ENCODE assay signal across 24 cellular contexts in genomic region chr6:54072708-54073313, GRCh38. TPM values are rescaled to one million over a fixed set of nuclear protein-coding genes. Genes with fewer than 3 reads are reported as not detected.
DNase-seq lines count a peak whose midpoint lies in the region; ATAC-seq and TF ChIP-seq lines count a peak whose summit lies in the region.
"Had no signal": no experiment of that assay in that cellular context is flagged by ENCODE, and none has a peak within 500 bp of the region (broad histone marks: within the 10 kb centered on the region; RNA-seq: fewer than 3 reads in every experiment).

No MANE protein-coding gene starts in this region.

- no peak overlapping the region for H3K4me2 ChIP-seq in IMR-90 (ENCODE audit: low read depth, low read length)
- H3K4me2 ChIP-seq: KMS-11 had no signal

- no peak overlapping the region for H4K8ac ChIP-seq in IMR-90 (ENCODE audit: low read depth in 2 of 2, low read length in 2 of 2)

- no CpG with 5 or more reads among the region's 2 CpGs for WGBS in IMR-90 (ENCODE audit: extremely low coverage in 2 of 2, insufficient read length in 1 of 2), 2 experiments

- in situ Hi-C loops in IMR-90 (cut with MboI; ENCODE audit: low sequenced_read_pairs) (no loop called here), brain microvascular endothelial cell (cut with HindIII; ENCODE audit: low pct_ligation_motif_present, low sequenced_read_pairs) (no loop called here), ACHN (cut with HindIII; ENCODE audit: low pct_ligation_motif_present, low pct_unique_long_range_greater_than_20kb, low sequenced_read_pairs) (no loop called here)

- H2AK9ac ChIP-seq in IMR-90 (replicated peaks; ENCODE audit: low read depth, low read length, poor library complexity), result no peak overlapping the region

- H3K18ac ChIP-seq in IMR-90 (ENCODE audit: low read depth, low read length), result no peak overlapping the region

- no peaks in the 10 kb centered on the region for H3K9me3 ChIP-seq in IMR-90 (ENCODE audit: control insufficient read depth, insufficient read depth, low read length)

- POLR2A ChIA-PET in IMR-90 (lab: Charles Lee; ENCODE audit: unreplicated experiment), result no interaction called here

- no peak overlapping the region for H3K14ac ChIP-seq in IMR-90 (replicated peaks; ENCODE audit: low read depth, low read length)

- H3K9me3 Mint-ChIP-seq in natural killer cell, result no peaks in the 10 kb centered on the region
- H3K9me3 Mint-ChIP-seq: activated CD4-positive, alpha-beta T cell treated with anti-CD3 and anti-CD28 coated beads, Interleukin-2, amount 10 ng/mL, durations not matched to agents 7 days and 5 days; activated T-helper 2 cell treated with anti-CD3 and anti-CD28 coated beads, Interferon-gamma antibody, Interleukin-2, Interleukin-4, amounts not matched to agents 10 μg/mL and 5 μg/mL and 100 μg/mL, durations not matched to agents 14 hours and 24 hours and 36 hours had no signal

- no peaks in the 10 kb centered on the region for H3K79me1 ChIP-seq in IMR-90 (ENCODE audit: low read depth in 1 of 2, low read length in 2 of 2)

- intact Hi-C loops in IMR-90 (cut with micrococcal nuclease), result no loop called here
- intact Hi-C loops in sciatic nerve (cut with DNase I), result no loop called here
- intact Hi-C loops in natural killer cell (cut with micrococcal nuclease), result no loop called here

- H3K4me3 ChIP-seq in IMR-90 (ENCODE audit: insufficient read depth, low read depth, low read length) (no peak overlapping the region), brain microvascular endothelial cell (ENCODE audit: low read depth, low read length) (no peak overlapping the region)

- H2BK20ac ChIP-seq in IMR-90 (ENCODE audit: low read depth, low read length), result no peak overlapping the region

- H2BK5ac ChIP-seq in IMR-90 (ENCODE audit: low read depth, low read length, poor library complexity, severe bottlenecking), result no peak overlapping the region

- dilution Hi-C loops in IMR-90 (cut with HindIII; ENCODE audit: low sequenced_read_pairs, unreplicated experiment), result no loop called here

- H3K4me1 ChIP-seq in IMR-90 (ENCODE audit: control insufficient read depth, insufficient read depth, low read length), result peaks cover 5% of the 10 kb centered on the region; the same call in 1 of the 2 replicates
- H3K4me1 ChIP-seq: parathyroid adenoma had no signal

- no peaks in the 10 kb centered on the region for H3K9me1 ChIP-seq in IMR-90 (ENCODE audit: insufficient read depth, low read length)

- H3K36me3 ChIP-seq in IMR-90 (ENCODE audit: control insufficient read depth, insufficient read depth, low read length) (no peaks in the 10 kb centered on the region), brain microvascular endothelial cell (replicated peaks) (no peaks in the 10 kb centered on the region)

- DNase-seq in IMR-90 (no peak), brain microvascular endothelial cell (no peak), left lobe of liver (ENCODE audit: low spot score) (peak; percentile 72), sciatic nerve (ENCODE audit: low spot score) (no peak), natural killer cell (no peak), ACHN (no peak)
- DNase-seq: activated CD4-positive, alpha-beta T cell treated with anti-CD3 and anti-CD28 coated beads, Interleukin-2, amount 10 ng/mL, durations not matched to agents 7 days and 5 days; cerebellar nuclear complex; erythroblast; GF-D8; islet precursor cell; naive thymus-derived CD4-positive, alpha-beta T cell; NCI-H146; stimulated activated CD4-positive, alpha-beta T cell treated with anti-CD3 and anti-CD28 coated beads, Interleukin-2, amount 100 ng/mL, for 48 hours; stimulated activated naive CD4-positive, alpha-beta T cell; SW 1271; trophoblast cell had no signal

- TF ChIP-seq CTCF in IMR-90 (conservative IDR thresholded peaks at IDR 0.05; ENCODE audit: low read depth, low read length), result no peak
- no peak for TF ChIP-seq CTCF in brain microvascular endothelial cell (IDR thresholded peaks at IDR 0.05; ENCODE audit: low read depth, low read length, missing control alignments)
- TF ChIP-seq CTCF in natural killer cell (IDR thresholded peaks at IDR 0.05), result no peak

- H3K23ac ChIP-seq in IMR-90 (ENCODE audit: low read depth, low read length), result no peak overlapping the region

- H3K27me3 ChIP-seq in IMR-90 (ENCODE audit: control insufficient read depth, insufficient read depth, low read length) (no peaks in the 10 kb centered on the region), brain microvascular endothelial cell (replicated peaks) (no peaks in the 10 kb centered on the region)

- no peak overlapping the region for H3K4me3 Mint-ChIP-seq in natural killer cell
- H3K4me3 Mint-ChIP-seq: activated CD4-positive, alpha-beta T cell treated with anti-CD3 and anti-CD28 coated beads, Interleukin-2, amount 10 ng/mL, durations not matched to agents 7 days and 5 days; activated naive CD8-positive, alpha-beta T cell; naive thymus-derived CD4-positive, alpha-beta T cell had no signal

- H3K27ac Mint-ChIP-seq in natural killer cell, result no peak overlapping the region
- H3K27ac Mint-ChIP-seq: activated CD4-positive, alpha-beta T cell treated with anti-CD3 and anti-CD28 coated beads, Interleukin-2, amount 10 ng/mL, durations not matched to agents 7 days and 5 days; activated naive CD8-positive, alpha-beta T cell; activated T-helper 2 cell treated with anti-CD3 and anti-CD28 coated beads, Interferon-gamma antibody, Interleukin-2, Interleukin-4, amounts not matched to agents 10 μg/mL and 5 μg/mL and 100 μg/mL, durations not matched to agents 14 hours and 24 hours and 36 hours; naive thymus-derived CD4-positive, alpha-beta T cell had no signal

- no peak overlapping the region for H2AK5ac ChIP-seq in IMR-90 (ENCODE audit: low read depth, low read length)

- H2AFZ ChIP-seq in IMR-90 (replicated peaks; ENCODE audit: low read length, poor library complexity), result peak overlapping the region; percentile 25
- H2AFZ ChIP-seq: parathyroid adenoma had no signal

- H3K4ac ChIP-seq in IMR-90 (ENCODE audit: low read depth, low read length), result no peak overlapping the region

- no TSS peak for BruUV-seq in IMR-90 (replicated peaks; lab: Mats Ljungman, UMichigan)

- ATAC-seq in IMR-90 (ENCODE audit: low read depth), result no peak
- ATAC-seq in left lobe of liver, result peak; percentile 88
- peak; percentile 38 for ATAC-seq in sciatic nerve
- no peak for ATAC-seq in HG02852 (IDR thresholded peaks at IDR 0.05; ENCODE audit: unreplicated experiment)
- no peak for ATAC-seq in natural killer cell
- ATAC-seq in HG02610 (IDR thresholded peaks at IDR 0.05; ENCODE audit: unreplicated experiment), result no peak
- ATAC-seq: HCT116; naive thymus-derived CD4-positive, alpha-beta T cell had no signal

- H3K56ac ChIP-seq in IMR-90 (ENCODE audit: extremely low read depth, insufficient read depth, low read length), result no peak overlapping the region

- TF ChIP-seq POLR2A in IMR-90 (IDR thresholded peaks at IDR 0.05; ENCODE audit: low read depth, low read length), result no peak

- no peaks in the 10 kb centered on the region for H3K27me3 Mint-ChIP-seq in natural killer cell (ENCODE audit: low read depth in 2 of 2)
- H3K27me3 Mint-ChIP-seq: activated CD4-positive, alpha-beta T cell treated with anti-CD3 and anti-CD28 coated beads, Interleukin-2, amount 10 ng/mL, durations not matched to agents 7 days and 5 days had no signal

- H3K36me3 Mint-ChIP-seq in natural killer cell, result no peaks in the 10 kb centered on the region
- H3K36me3 Mint-ChIP-seq: activated naive CD8-positive, alpha-beta T cell; naive thymus-derived CD4-positive, alpha-beta T cell had no signal

- no peak overlapping the region for H2BK120ac ChIP-seq in IMR-90 (ENCODE audit: low read depth, low read length)

- H3K27ac ChIP-seq in IMR-90 (ENCODE audit: insufficient read depth, low read length) (no peak overlapping the region), brain microvascular endothelial cell (peak overlapping the region; percentile 86)
- H3K27ac ChIP-seq: KMS-11, parathyroid adenoma had no signal

- no peak overlapping the region for H3K9ac ChIP-seq in IMR-90 (ENCODE audit: low read depth, low read length)
- H3K9ac ChIP-seq: KMS-11, parathyroid adenoma had no signal

- H2BK15ac ChIP-seq in IMR-90 (ENCODE audit: low read depth, low read length), result no peak overlapping the region

- no peaks in the 10 kb centered on the region for H4K20me1 ChIP-seq in IMR-90 (ENCODE audit: insufficient read depth, low read length)

- no peaks in the 10 kb centered on the region for H3K4me1 Mint-ChIP-seq in natural killer cell
- H3K4me1 Mint-ChIP-seq: activated CD4-positive, alpha-beta T cell treated with anti-CD3 and anti-CD28 coated beads, Interleukin-2, amount 10 ng/mL, durations not matched to agents 7 days and 5 days; naive thymus-derived CD4-positive, alpha-beta T cell had no signal

- CTCF ChIA-PET in IMR-90 (lab: Yijun Ruan, JAX), result no interaction called here

- no peak overlapping the region for H4K5ac ChIP-seq in IMR-90 (ENCODE audit: low read depth, low read length)

- no peak overlapping the region for H4K91ac ChIP-seq in IMR-90 (ENCODE audit: insufficient read depth, low read depth, low read length)

- TF ChIP-seq RAD21 in IMR-90 (IDR thresholded peaks at IDR 0.05; ENCODE audit: low read length), result no peak

TF ChIP-seq in IMR-90, 13 proteins besides CTCF, POLR2A, EP300 and RAD21:
- no peak for TF ChIP-seq FOS (IDR thresholded peaks at IDR 0.05; ENCODE audit: low read depth, low read length)
- no peak for TF ChIP-seq NFE2L2 (IDR thresholded peaks at IDR 0.05; ENCODE audit: low read depth, low read length)
- TF ChIP-seq CHD1 (IDR thresholded peaks at IDR 0.05; ENCODE audit: low read depth, low read length), result no peak
- no peak for TF ChIP-seq SMC3 (IDR thresholded peaks at IDR 0.05; ENCODE audit: low read depth, low read length)
- no peak for TF ChIP-seq MXI1 (IDR thresholded peaks at IDR 0.05; ENCODE audit: borderline replicate concordance, low read depth, low read length)
- TF ChIP-seq RFX5 (IDR thresholded peaks at IDR 0.05; ENCODE audit: low read depth, low read length), result no peak
- TF ChIP-seq MAFK (IDR thresholded peaks at IDR 0.05; ENCODE audit: low read depth, low read length), result no peak

RNA-seq across cellular contexts. Expression of gene MLIP, which starts 38.4 kb away (rescaled TPM):
- total RNA-seq in IMR-90 (2012; rRNA removed), result not detected in 2 replicates
- polyA plus RNA-seq in IMR-90 (2012; rRNA removed), result not detected in 2 replicates
- polyA plus RNA-seq in IMR-90 (2012; cell fraction: cytosol; rRNA removed), result not detected in 2 replicates
- polyA plus RNA-seq in IMR-90 (2012; cell fraction: nucleus; rRNA removed; ENCODE audit: low replicate concordance), result not detected in 2 replicates
- 18.4 TPM for total RNA-seq in left lobe of liver
- 396 TPM for total RNA-seq in sciatic nerve
- not detected for total RNA-seq in natural killer cell
- total RNA-seq: activated CD4-positive, alpha-beta T cell treated with anti-CD3 and anti-CD28 coated beads, Interleukin-2, amount 10 ng/mL, durations not matched to agents 7 days and 5 days; activated T-helper 2 cell treated with anti-CD3 and anti-CD28 coated beads, Interferon-gamma antibody, Interleukin-2, Interleukin-4, amounts not matched to agents 10 μg/mL and 5 μg/mL and 100 μg/mL, durations not matched to agents 14 hours and 24 hours and 36 hours; naive thymus-derived CD4-positive, alpha-beta T cell had no signal
- polyA plus RNA-seq: naive thymus-derived CD4-positive, alpha-beta T cell had no signal

Comparison
In these comparisons a context has a peak if more than half of its experiments do, and no peak if none do; other contexts are left out.
1. ATAC-seq: peak in left lobe of liver (single experiment) and sciatic nerve (single experiment); none in IMR-90 (single experiment), HG02852 (single experiment), natural killer cell (0 of 3) and HG02610 (single experiment).
2. RNA of gene MLIP, which starts 38.4 kb away (total RNA-seq): 396 TPM in sciatic nerve (single experiment); 18.4 TPM in left lobe of liver (single experiment), not detected in IMR-90 and not detected in natural killer cell; every median in the first group is over 10 times any median in the second.